26 cellular contexts compared by ENCODE assay signal in the genomic region with DNA sequence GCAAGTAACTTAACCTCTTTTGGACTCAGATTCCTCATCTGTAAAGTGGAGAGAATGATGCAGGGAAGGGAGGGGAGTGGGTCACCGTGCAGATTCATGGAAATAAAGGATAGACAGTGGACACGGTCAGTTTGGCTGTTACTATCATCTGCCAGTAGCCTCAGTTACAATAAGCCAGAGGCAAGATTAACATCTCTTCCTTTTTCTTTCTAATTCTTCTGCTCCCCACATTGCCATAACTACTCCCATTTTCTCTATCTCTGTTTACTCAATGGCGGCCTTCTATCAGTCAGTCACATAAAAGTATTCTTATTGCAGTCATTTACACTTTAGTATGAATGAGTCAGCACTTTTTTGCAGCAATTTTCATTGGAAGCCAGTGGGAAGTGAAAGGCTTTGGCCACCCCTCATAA. TPM values are rescaled to one million over a fixed set of nuclear protein-coding genes. Genes with fewer than 3 reads are reported as not detected.
DNase-seq lines count a peak whose midpoint lies in the region; ATAC-seq and TF ChIP-seq lines count a peak whose summit lies in the region.
"Had no signal": no experiment of that assay in that cellular context is flagged by ENCODE, and none has a peak within 500 bp of the region (broad histone marks: within the 10 kb centered on the region; RNA-seq: fewer than 3 reads in every experiment).

No MANE protein-coding gene starts in this region.

- no peak overlapping the region for H2AFZ ChIP-seq in OCI-LY1 (ENCODE audit: low read length)

- H3K79me2 ChIP-seq in OCI-LY1 (ENCODE audit: insufficient read depth, low read length): peaks cover 15% of the 10 kb centered on the region

- H3K9me3 Mint-ChIP-seq in activated naive CD8-positive, alpha-beta T cell (ENCODE audit: low read depth): no peaks in the 10 kb centered on the region
- H3K9me3 Mint-ChIP-seq in activated naive CD8-positive, alpha-beta T cell treated with anti-CD3 and anti-CD28 coated beads for 36 hours: no peaks in the 10 kb centered on the region
- H3K9me3 Mint-ChIP-seq in activated naive CD8-positive, alpha-beta T cell treated with anti-CD3 and anti-CD28 coated beads, Interleukin-2, amount 50 U/mL, for 24 hours: no peaks in the 10 kb centered on the region
- H3K9me3 Mint-ChIP-seq in stimulated activated naive B cell treated with anti-CD40 and anti-IgM and Interleukin-4, amounts not matched to agents 10 μg/mL and 1 μg/mL and 100 μg/mL, for 72 hours: peaks cover 0 to 1% of the 10 kb centered on the region in 2 donors
- H3K9me3 Mint-ChIP-seq: CD8-positive, alpha-beta T cell; natural killer cell treated with Interleukin-12 subunit alpha and Interleukin-12 subunit beta and Interleukin-15 and Interleukin-18, amount 100 ng/mL, for 72 hours had no signal

- no peak for TF ChIP-seq CTCF in OCI-LY1 (IDR thresholded peaks at IDR 0.05; ENCODE audit: low read length)

- peak overlapping the region; percentile 68 for H3K27ac Mint-ChIP-seq in activated naive CD8-positive, alpha-beta T cell
- no peak overlapping the region for H3K27ac Mint-ChIP-seq in activated naive CD8-positive, alpha-beta T cell treated with anti-CD3 and anti-CD28 coated beads for 36 hours
- peak overlapping the region; percentile 54 for H3K27ac Mint-ChIP-seq in activated naive CD8-positive, alpha-beta T cell treated with anti-CD3 and anti-CD28 coated beads, Interleukin-2, amount 50 U/mL, for 24 hours
- peak overlapping the region; percentile 32 for H3K27ac Mint-ChIP-seq in stimulated activated naive B cell treated with anti-CD40 and anti-IgM and Interleukin-4, amounts not matched to agents 10 μg/mL and 1 μg/mL and 100 μg/mL, for 72 hours
- H3K27ac Mint-ChIP-seq: CD8-positive, alpha-beta T cell had no signal

- H3K27me3 Mint-ChIP-seq in activated naive CD8-positive, alpha-beta T cell: no peaks in the 10 kb centered on the region
- no peaks in the 10 kb centered on the region for H3K27me3 Mint-ChIP-seq in activated naive CD8-positive, alpha-beta T cell treated with anti-CD3 and anti-CD28 coated beads for 36 hours
- no peaks in the 10 kb centered on the region for H3K27me3 Mint-ChIP-seq in activated naive CD8-positive, alpha-beta T cell treated with anti-CD3 and anti-CD28 coated beads, Interleukin-2, amount 50 U/mL, for 24 hours
- H3K27me3 Mint-ChIP-seq in stimulated activated naive B cell treated with anti-CD40 and anti-IgM and Interleukin-4, amounts not matched to agents 10 μg/mL and 1 μg/mL and 100 μg/mL, for 72 hours: no peaks in the 10 kb centered on the region
- H3K27me3 Mint-ChIP-seq: natural killer cell treated with Interleukin-12 subunit alpha and Interleukin-12 subunit beta and Interleukin-15 and Interleukin-18, amount 100 ng/mL, for 72 hours had no signal

- peaks cover 61% of the 10 kb centered on the region for H3K4me1 ChIP-seq in OCI-LY1 (ENCODE audit: insufficient read depth, low read length, severe bottlenecking)
- H3K4me1 ChIP-seq: SJSA1, thyroid gland had no signal

- H3K9me3 ChIP-seq in OCI-LY1 (ENCODE audit: low read length): no peaks in the 10 kb centered on the region
- H3K9me3 ChIP-seq: SJSA1, spleen, thyroid gland had no signal

- ATAC-seq in activated naive CD8-positive, alpha-beta T cell treated with anti-CD3 and anti-CD28 coated beads, Interleukin-2, amount 50 U/mL, for 24 hours: no peak
- ATAC-seq in stimulated activated naive B cell treated with anti-CD40 and anti-IgM and Interleukin-4, amounts not matched to agents 10 μg/mL and 1 μg/mL and 100 μg/mL, for 72 hours (replicated peaks): no peak
- ATAC-seq in GM21390 (IDR thresholded peaks at IDR 0.05; ENCODE audit: unreplicated experiment): no peak
- ATAC-seq: CD8-positive, alpha-beta T cell; natural killer cell treated with Interleukin-12 subunit alpha and Interleukin-12 subunit beta and Interleukin-15 and Interleukin-18, amount 100 ng/mL, for 72 hours had no signal

- peaks cover 18% of the 10 kb centered on the region for H3K36me3 Mint-ChIP-seq in activated naive CD8-positive, alpha-beta T cell
- peaks cover 43% of the 10 kb centered on the region for H3K36me3 Mint-ChIP-seq in activated naive CD8-positive, alpha-beta T cell treated with anti-CD3 and anti-CD28 coated beads for 36 hours
- H3K36me3 Mint-ChIP-seq in activated naive CD8-positive, alpha-beta T cell treated with anti-CD3 and anti-CD28 coated beads, Interleukin-2, amount 50 U/mL, for 24 hours (ENCODE audit: low read depth): peaks cover 63% of the 10 kb centered on the region
- H3K36me3 Mint-ChIP-seq in stimulated activated naive B cell treated with anti-CD40 and anti-IgM and Interleukin-4, amounts not matched to agents 10 μg/mL and 1 μg/mL and 100 μg/mL, for 72 hours: peaks cover 44 to 64% of the 10 kb centered on the region in 2 donors
- H3K36me3 Mint-ChIP-seq: natural killer cell treated with Interleukin-12 subunit alpha and Interleukin-12 subunit beta and Interleukin-15 and Interleukin-18, amount 100 ng/mL, for 72 hours had no signal

- peaks cover 66% of the 10 kb centered on the region for H3K4me1 Mint-ChIP-seq in activated naive CD8-positive, alpha-beta T cell (ENCODE audit: low read depth)
- H3K4me1 Mint-ChIP-seq in activated naive CD8-positive, alpha-beta T cell treated with anti-CD3 and anti-CD28 coated beads for 36 hours: peaks cover 47% of the 10 kb centered on the region
- H3K4me1 Mint-ChIP-seq in activated naive CD8-positive, alpha-beta T cell treated with anti-CD3 and anti-CD28 coated beads, Interleukin-2, amount 50 U/mL, for 24 hours: peaks cover 79% of the 10 kb centered on the region
- peaks cover 50 to 92% of the 10 kb centered on the region in 2 donors for H3K4me1 Mint-ChIP-seq in stimulated activated naive B cell treated with anti-CD40 and anti-IgM and Interleukin-4, amounts not matched to agents 10 μg/mL and 1 μg/mL and 100 μg/mL, for 72 hours

- H4K20me1 ChIP-seq in OCI-LY1 (ENCODE audit: insufficient read depth, low read length): no peaks in the 10 kb centered on the region

- peaks cover 41% of the 10 kb centered on the region for H3K36me3 ChIP-seq in OCI-LY1 (ENCODE audit: insufficient read depth, low read length)
- H3K36me3 ChIP-seq: SJSA1, thyroid gland, WERI-Rb-1 had no signal

- no peak overlapping the region for H3K4me2 ChIP-seq in OCI-LY1 (ENCODE audit: low read length)

- H3F3A ChIP-seq in OCI-LY1 (ENCODE audit: insufficient read depth, low read length): no peaks in the 10 kb centered on the region

- H3K4me3 ChIP-seq in OCI-LY1 (ENCODE audit: low read depth, low read length, poor library complexity, severe bottlenecking): no peak overlapping the region
- H3K4me3 ChIP-seq: SJSA1, spleen, thyroid gland had no signal

- no peaks in the 10 kb centered on the region for H3K9me2 ChIP-seq in OCI-LY1 (ENCODE audit: low read depth, low read length)

- H3K4me3 Mint-ChIP-seq in activated naive CD8-positive, alpha-beta T cell: peak overlapping the region; percentile 28
- H3K4me3 Mint-ChIP-seq in activated naive CD8-positive, alpha-beta T cell treated with anti-CD3 and anti-CD28 coated beads for 36 hours: no peak overlapping the region
- no peak overlapping the region for H3K4me3 Mint-ChIP-seq in activated naive CD8-positive, alpha-beta T cell treated with anti-CD3 and anti-CD28 coated beads, Interleukin-2, amount 50 U/mL, for 24 hours
- H3K4me3 Mint-ChIP-seq in stimulated activated naive B cell treated with anti-CD40 and anti-IgM and Interleukin-4, amounts not matched to agents 10 μg/mL and 1 μg/mL and 100 μg/mL, for 72 hours: no peak overlapping the region
- H3K4me3 Mint-ChIP-seq: CD8-positive, alpha-beta T cell; natural killer cell treated with Interleukin-12 subunit alpha and Interleukin-12 subunit beta and Interleukin-15 and Interleukin-18, amount 100 ng/mL, for 72 hours had no signal

- no peak for DNase-seq in activated naive CD8-positive, alpha-beta T cell treated with anti-CD3 and anti-CD28 coated beads for 36 hours
- DNase-seq in activated naive CD8-positive, alpha-beta T cell treated with anti-CD3 and anti-CD28 coated beads, Interleukin-2, amount 50 U/mL, for 24 hours: no peak
- no peak for DNase-seq in stimulated activated naive B cell treated with anti-CD40 and anti-IgM and Interleukin-4, amounts not matched to agents 10 μg/mL and 1 μg/mL and 100 μg/mL, for 72 hours
- DNase-seq in NCI-H1694 (lab: John Stamatoyannopoulos, UW) (no peak), NCI-H2227 treated with DMSO at 0.1 percent for 48 hours (lab: John Stamatoyannopoulos, UW) (no peak)
- DNase-seq: activated CD4-positive, alpha-beta T cell treated with anti-CD3 and anti-CD28 coated beads, Interleukin-2, amount 50 U/mL, for 48 hours; activated naive CD4-positive, alpha-beta T cell treated with Interleukin-2 at 50 U/mL for 16 hours; activated T-cell treated with anti-CD3 and anti-CD28 coated beads for 4 hours; CD8-positive, alpha-beta T cell; central memory CD4-positive, alpha-beta T cell; GDM1; midbrain; NCI-H1694 treated with DMSO at 0.1 percent for 48 hours; NCI-H2171; NCI-H524 treated with DMSO at 0.1 percent for 48 hours; spleen; stimulated activated CD4-positive, alpha-beta T cell treated with anti-CD3 and anti-CD28 coated beads, Interleukin-2, amount 100 ng/mL, for 48 hours; stimulated activated naive CD4-positive, alpha-beta T cell; thyroid gland; WERI-Rb-1 had no signal

- H3K27ac ChIP-seq in OCI-LY1 (ENCODE audit: low read depth, low read length, poor library complexity, severe bottlenecking): peak overlapping the region; percentile 65
- H3K27ac ChIP-seq: SJSA1, thyroid gland, WERI-Rb-1 had no signal

- no peak overlapping the region for H3K9ac ChIP-seq in OCI-LY1 (ENCODE audit: low read length)

- no peaks in the 10 kb centered on the region for H3K27me3 ChIP-seq in OCI-LY1 (ENCODE audit: insufficient read depth, low read length)
- H3K27me3 ChIP-seq: spleen, thyroid gland had no signal

RNA-seq across cellular contexts. Expression of a gene that starts 49.2 kb away (rescaled TPM):
- 10 to 100 TPM; 65.3 to 65.4 TPM for total RNA-seq in activated naive CD8-positive, alpha-beta T cell treated with anti-CD3 and anti-CD28 coated beads for 36 hours
- total RNA-seq: osteocyte had no signal
